Comparison of ENCODE assay signal across 1 cellular context in genomic region chr15:25716414-25717102, GRCh38.
TF ChIP-seq lines count a peak whose summit lies in the region.

No MANE protein-coding gene starts in this region.

TF ChIP-seq in H1, 55 proteins besides CTCF, POLR2A, EP300 and RAD21 (continued from another document):
- TF ChIP-seq RXRA (IDR thresholded peaks at IDR 0.05; ENCODE audit: insufficient read depth, low read depth, low read length) (no peak), CHD7 (IDR thresholded peaks at IDR 0.05; ENCODE audit: insufficient replicate concordance, low read length) (no peak), TAF1 (IDR thresholded peaks at IDR 0.05; ENCODE audit: low read depth, low read length) (no peak), TAF7 (optimal IDR thresholded peaks at IDR 0.05; ENCODE audit: borderline replicate concordance, low read depth, low read length) (no peak)
